ENCODE assay signal across 20 cellular contexts in genomic region chr1:222768592-222768991, GRCh38. TPM values are rescaled to one million over a fixed set of nuclear protein-coding genes. Genes with fewer than 3 reads are reported as not detected.
A peak's percentile ranks its signal among the peaks of the same experiment; 100 is the strongest.
DNase-seq lines count a peak whose midpoint lies in the region; ATAC-seq and FAIRE-seq lines count a peak whose summit lies in the region.
"Had no signal": no experiment of that assay in that cellular context is flagged by ENCODE, and none has a peak within 500 bp of the region (broad histone marks: within the 10 kb centered on the region; RNA-seq: fewer than 3 reads in every experiment).

No MANE protein-coding gene starts in this region.

- peaks cover 28 to 52% of the 10 kb centered on the region in 2 donors for H3K4me1 Mint-ChIP-seq in stimulated activated naive B cell treated with anti-CD40 and anti-IgM and Interleukin-4, amounts not matched to agents 10 μg/mL and 1 μg/mL and 100 μg/mL, for 72 hours

- DNase-seq in GM19239 (ENCODE audit: insufficient read length, low spot score): no peak
- DNase-seq in stimulated activated naive B cell treated with anti-CD40 and anti-IgM and Interleukin-4, amounts not matched to agents 10 μg/mL and 1 μg/mL and 100 μg/mL, for 72 hours: no peak
- DNase-seq in mucosa of gallbladder (ENCODE audit: low spot score): no peak
- DNase-seq in HK-2 (ENCODE audit: unreplicated experiment): no peak
- DNase-seq: 8988T; C1 segment of cervical spinal cord; Calu3; CD4-positive, alpha-beta memory T cell; COR-L47; DMS153; DND-41; GM23248; HCEC 1CT had no signal

- peak overlapping the region; percentile 31 for H3K27ac ChIP-seq in layer of hippocampus (ENCODE audit: low read depth, low read length)
- H3K27ac ChIP-seq: A549, GM23248 had no signal

- peak; percentile 33 for FAIRE-seq in GM19239 (lab: Jason Lieb, UNC)
- FAIRE-seq: A549, G401.6, GM12878, H1 had no signal

- no peaks in the 10 kb centered on the region for H3K27me3 ChIP-seq in layer of hippocampus (ENCODE audit: control insufficient read depth, insufficient read depth, low read length)

- H3K4me3 Mint-ChIP-seq in stimulated activated naive B cell treated with anti-CD40 and anti-IgM and Interleukin-4, amounts not matched to agents 10 μg/mL and 1 μg/mL and 100 μg/mL, for 72 hours: no peak overlapping the region
- H3K4me3 Mint-ChIP-seq: CD4-positive, alpha-beta memory T cell had no signal

- H3K36me3 Mint-ChIP-seq in stimulated activated naive B cell treated with anti-CD40 and anti-IgM and Interleukin-4, amounts not matched to agents 10 μg/mL and 1 μg/mL and 100 μg/mL, for 72 hours: peaks cover 12 to 20% of the 10 kb centered on the region in 2 donors

- peak overlapping the region; percentile 51 for H3K27ac Mint-ChIP-seq in stimulated activated naive B cell treated with anti-CD40 and anti-IgM and Interleukin-4, amounts not matched to agents 10 μg/mL and 1 μg/mL and 100 μg/mL, for 72 hours
- H3K27ac Mint-ChIP-seq: CD4-positive, alpha-beta memory T cell had no signal

- no peaks in the 10 kb centered on the region for H3K27me3 Mint-ChIP-seq in stimulated activated naive B cell treated with anti-CD40 and anti-IgM and Interleukin-4, amounts not matched to agents 10 μg/mL and 1 μg/mL and 100 μg/mL, for 72 hours

- no peak for ATAC-seq in stimulated activated naive B cell treated with anti-CD40 and anti-IgM and Interleukin-4, amounts not matched to agents 10 μg/mL and 1 μg/mL and 100 μg/mL, for 72 hours (replicated peaks)
- ATAC-seq in GM18511 (IDR thresholded peaks at IDR 0.05; ENCODE audit: unreplicated experiment): no peak
- ATAC-seq: A549 had no signal

- peaks cover 0 to 18% of the 10 kb centered on the region in 2 donors for H3K9me3 Mint-ChIP-seq in stimulated activated naive B cell treated with anti-CD40 and anti-IgM and Interleukin-4, amounts not matched to agents 10 μg/mL and 1 μg/mL and 100 μg/mL, for 72 hours

RNA-seq across cellular contexts. Expression of gene FAM177B, which starts 31.6 kb away (rescaled TPM):
- 36.8 TPM for total RNA-seq in mucosa of gallbladder
- total RNA-seq: Calu3, GM12878, GM23248, H1, H7 had no signal

RNA-seq across cellular contexts. Expression of gene DISP1, which starts 46.2 kb away (rescaled TPM):
- total RNA-seq in mucosa of gallbladder: 27.4 TPM

RNA-seq across cellular contexts. Expression of gene BROX, which starts 56.2 kb away (rescaled TPM):
- total RNA-seq in mucosa of gallbladder: 61.8 TPM

RNA-seq across cellular contexts. Expression of gene AIDA, which starts 56.3 kb away (rescaled TPM):
- 76.9 TPM for total RNA-seq in mucosa of gallbladder
